ENCODE assay signal across 15 cellular contexts in genomic region chr22:24053481-24054226, GRCh38. TPM values are rescaled to one million over a fixed set of nuclear protein-coding genes. Genes with fewer than 3 reads are reported as not detected.
DNase-seq lines count a peak whose midpoint lies in the region; ATAC-seq, FAIRE-seq and TF ChIP-seq lines count a peak whose summit lies in the region.
"Had no signal": no experiment of that assay in that cellular context is flagged by ENCODE, and none has a peak within 500 bp of the region (broad histone marks: within the 10 kb centered on the region; RNA-seq: fewer than 3 reads in every experiment).

No MANE protein-coding gene starts in this region.

- no peak overlapping the region for H3K4me2 ChIP-seq in Karpas-422 (ENCODE audit: low read depth, low read length, poor library complexity, severe bottlenecking)
- no peak overlapping the region for H3K4me2 ChIP-seq in GM12878 (ENCODE audit: control insufficient read depth, insufficient read depth)
- H3K4me2 ChIP-seq: A549 had no signal

- RAD21 ChIA-PET in GM12878 (lab: Charles Lee; ENCODE audit: unreplicated experiment): no interaction called here

- H3K27me3 ChIP-seq in Karpas-422 (ENCODE audit: low read length) (no peaks in the 10 kb centered on the region), GM12878 (replicated peaks in 1 of 2; ENCODE audit: control insufficient read depth in 2 of 2, insufficient read depth in 2 of 2, low read length in 1 of 2) (no peaks in the 10 kb centered on the region), ovary (no peaks in the 10 kb centered on the region)

- WGBS in GM12878 (ENCODE audit: insufficient coverage, insufficient replicate concordance, low lambda C conversion rate, missing lambda C conversion rate): 81% methylated on average over 10 of the region's 10 CpGs
- WGBS in ovary, 3 donors: 90 to 93% (median 91%) methylated on average over 10 of the region's 10 CpGs

- CTCF ChIA-PET in GM12878 (lab: Yijun Ruan, JAX): interaction anchor here (0.6 kb wide), 1 partner anchor 870 kb away, joined by 3 read pairs; no protein-coding TSS in a partner anchor

- no peak for TF ChIP-seq RAD21 in GM12878 (IDR thresholded peaks at IDR 0.05; ENCODE audit: insufficient read depth, low read depth, low read length)

- POLR2A ChIA-PET in GM12878 (lab: Charles Lee): no interaction called here

- H3K4me1 ChIP-seq in Karpas-422 (ENCODE audit: low read length) (peaks cover 10% of the 10 kb centered on the region), GM12878 (ENCODE audit: control insufficient read depth, insufficient read depth, low read length) (peaks cover 6% of the 10 kb centered on the region), ovary (ENCODE audit: insufficient read depth) (no peaks in the 10 kb centered on the region)
- H3K4me1 ChIP-seq: A549 had no signal

- H4K20me1 ChIP-seq in Karpas-422 (ENCODE audit: insufficient read depth, low read depth, low read length): no peaks in the 10 kb centered on the region
- no peaks in the 10 kb centered on the region for H4K20me1 ChIP-seq in GM12878 (ENCODE audit: control insufficient read depth, insufficient read depth)

- H3K36me3 ChIP-seq in Karpas-422 (ENCODE audit: insufficient read depth, low read length): peaks cover 7% of the 10 kb centered on the region
- H3K36me3 ChIP-seq in GM12878 (ENCODE audit: control insufficient read depth in 2 of 2, insufficient read depth in 2 of 2, low read length in 1 of 2): peaks cover 26 to 33% of the 10 kb centered on the region in 2 experiments
- H3K36me3 ChIP-seq in ovary: no peaks in the 10 kb centered on the region

- no peak for DNase-seq in activated T-cell treated with anti-CD3 and anti-CD28 coated beads, Interleukin-2, amount 50 U/mL, for 24 hours
- no peak for DNase-seq in activated T-cell treated with anti-CD3 and anti-CD28 coated beads, Interleukin-2, amount 50 U/mL, for 72 hours
- DNase-seq in Karpas-422 (peak; percentile 69), GM12878 (ENCODE audit: low read depth, low spot score) (peak; percentile 15), ovary (no peak), NCI-H2196 (lab: John Stamatoyannopoulos, UW; ENCODE audit: unreplicated experiment) (no peak)
- DNase-seq in stimulated activated naive B cell treated with anti-CD40 and anti-IgM and Interleukin-4, amounts not matched to agents 10 μg/mL and 1 μg/mL and 100 μg/mL, for 72 hours: peak; percentile 49
- DNase-seq in stimulated activated naive CD4-positive, alpha-beta T cell (lab: John Stamatoyannopoulos, UW): no peak
- DNase-seq: activated effector memory CD4-positive, alpha-beta T cell treated with anti-CD3 and anti-CD28 coated beads, Interleukin-2, amount 50 U/mL, for 16 hours; NCI-H1105 treated with DMSO at 0.1 percent for 48 hours; nephron progenitor cell had no signal

- no peaks in the 10 kb centered on the region for H3K9me3 Mint-ChIP-seq in activated T-cell treated with anti-CD3 and anti-CD28 coated beads, Interleukin-2, amount 50 U/mL, for 24 hours
- H3K9me3 Mint-ChIP-seq in activated T-cell treated with anti-CD3 and anti-CD28 coated beads, Interleukin-2, amount 50 U/mL, for 72 hours: no peaks in the 10 kb centered on the region
- no peaks in the 10 kb centered on the region for H3K9me3 Mint-ChIP-seq in stimulated activated naive B cell treated with anti-CD40 and anti-IgM and Interleukin-4, amounts not matched to agents 10 μg/mL and 1 μg/mL and 100 μg/mL, for 72 hours
- H3K9me3 Mint-ChIP-seq: nephron progenitor cell had no signal

- no peak for TF ChIP-seq CTCF in GM12878 (IDR thresholded peaks at IDR 0.05 in 2 of 3, conservative IDR thresholded peaks at IDR 0.05 in 1 of 3; ENCODE audit: control insufficient read depth in 2 of 3, extremely low read depth in 1 of 3, insufficient read depth in 1 of 3, low read depth in 3 of 3, low read length in 3 of 3)
- no peak for TF ChIP-seq CTCF in ovary (IDR thresholded peaks at IDR 0.05)

- no TSS peak for BruUV-seq in GM12878 (replicated peaks; lab: Mats Ljungman, UMichigan)

- 0 out of 4 replicates have a peak, but pooled peaks of 1 of the 2 experiments have one; percentile 35 for TF ChIP-seq EP300 in GM12878 (IDR thresholded peaks at IDR 0.05; ENCODE audit: borderline replicate concordance in 1 of 2, control insufficient read depth in 1 of 2, low read depth in 2 of 2, low read length in 2 of 2)
- TF ChIP-seq EP300 in ovary (IDR thresholded peaks at IDR 0.05): no peak

- H3K9ac ChIP-seq in Karpas-422 (ENCODE audit: low read length) (peak overlapping the region; percentile 28; the same call in 1 of the 2 replicates), GM12878 (ENCODE audit: control insufficient read depth, insufficient read depth, low read length) (no peak overlapping the region)

- no peak overlapping the region for H3K4me3 Mint-ChIP-seq in activated T-cell treated with anti-CD3 and anti-CD28 coated beads, Interleukin-2, amount 50 U/mL, for 24 hours
- H3K4me3 Mint-ChIP-seq in activated T-cell treated with anti-CD3 and anti-CD28 coated beads, Interleukin-2, amount 50 U/mL, for 72 hours: no peak overlapping the region
- no peak overlapping the region for H3K4me3 Mint-ChIP-seq in stimulated activated naive B cell treated with anti-CD40 and anti-IgM and Interleukin-4, amounts not matched to agents 10 μg/mL and 1 μg/mL and 100 μg/mL, for 72 hours
- H3K4me3 Mint-ChIP-seq: nephron progenitor cell had no signal

- H3K27ac Mint-ChIP-seq in activated T-cell treated with anti-CD3 and anti-CD28 coated beads, Interleukin-2, amount 50 U/mL, for 24 hours: peak overlapping the region; percentile 23
- H3K27ac Mint-ChIP-seq in activated T-cell treated with anti-CD3 and anti-CD28 coated beads, Interleukin-2, amount 50 U/mL, for 72 hours: no peak overlapping the region
- H3K27ac Mint-ChIP-seq in stimulated activated naive B cell treated with anti-CD40 and anti-IgM and Interleukin-4, amounts not matched to agents 10 μg/mL and 1 μg/mL and 100 μg/mL, for 72 hours: peak overlapping the region; percentile 79

- in situ Hi-C loops in GM12878 (cut with MboI): no loop called here

- no peak for FAIRE-seq in GM12878 (lab: Jason Lieb, UNC)
- FAIRE-seq: A549, keratinocyte had no signal

- H3K4me3 ChIP-seq in Karpas-422 (ENCODE audit: low read length): no peak overlapping the region
- H3K4me3 ChIP-seq in GM12878: no peak overlapping the region
- H3K4me3 ChIP-seq in ovary: no peak overlapping the region
- H3K4me3 ChIP-seq: A549 had no signal

- H3K4me1 Mint-ChIP-seq in activated T-cell treated with anti-CD3 and anti-CD28 coated beads, Interleukin-2, amount 50 U/mL, for 24 hours (ENCODE audit: low read depth): no peaks in the 10 kb centered on the region
- no peaks in the 10 kb centered on the region for H3K4me1 Mint-ChIP-seq in activated T-cell treated with anti-CD3 and anti-CD28 coated beads, Interleukin-2, amount 50 U/mL, for 72 hours (ENCODE audit: low read depth)
- peaks cover 10 to 16% of the 10 kb centered on the region in 2 donors for H3K4me1 Mint-ChIP-seq in stimulated activated naive B cell treated with anti-CD40 and anti-IgM and Interleukin-4, amounts not matched to agents 10 μg/mL and 1 μg/mL and 100 μg/mL, for 72 hours
- H3K4me1 Mint-ChIP-seq: nephron progenitor cell had no signal

- H3K79me2 ChIP-seq in Karpas-422 (ENCODE audit: low read length) (no peaks in the 10 kb centered on the region), GM12878 (ENCODE audit: control insufficient read depth, insufficient read depth, low read length) (no peaks in the 10 kb centered on the region)

- intact Hi-C loops in GM12878 (cut with micrococcal nuclease; ENCODE audit: unreplicated experiment) (no loop called here), ovary (cut with DNase I) (no loop called here)

- no peak for ATAC-seq in activated T-cell treated with anti-CD3 and anti-CD28 coated beads, Interleukin-2, amount 50 U/mL, for 72 hours (replicated peaks in 1 of 2)
- peak; percentile 95 for ATAC-seq in GM12878
- ATAC-seq in stimulated activated naive B cell treated with anti-CD40 and anti-IgM and Interleukin-4, amounts not matched to agents 10 μg/mL and 1 μg/mL and 100 μg/mL, for 72 hours (replicated peaks): peak; percentile 98
- ATAC-seq: A549 had no signal

- H3K27me3 Mint-ChIP-seq in activated T-cell treated with anti-CD3 and anti-CD28 coated beads, Interleukin-2, amount 50 U/mL, for 24 hours: no peaks in the 10 kb centered on the region
- H3K27me3 Mint-ChIP-seq in activated T-cell treated with anti-CD3 and anti-CD28 coated beads, Interleukin-2, amount 50 U/mL, for 72 hours (ENCODE audit: low read depth): no peaks in the 10 kb centered on the region
- H3K27me3 Mint-ChIP-seq in stimulated activated naive B cell treated with anti-CD40 and anti-IgM and Interleukin-4, amounts not matched to agents 10 μg/mL and 1 μg/mL and 100 μg/mL, for 72 hours: no peaks in the 10 kb centered on the region

- SMC1A ChIA-PET in GM12878 (lab: Charles Lee; ENCODE audit: uncharacterized antibody, unreplicated experiment): interaction anchor here (0.6 kb wide), 1 partner anchor 8 kb away, joined by 3 read pairs; no protein-coding TSS in a partner anchor

- H2AFZ ChIP-seq in Karpas-422 (ENCODE audit: low read length): no peak overlapping the region
- no peak overlapping the region for H2AFZ ChIP-seq in GM12878 (ENCODE audit: control insufficient read depth, low read depth, low read length)

- no peaks in the 10 kb centered on the region for H3K9me2 ChIP-seq in Karpas-422 (replicated peaks; ENCODE audit: insufficient read depth, low read length)

- no peak for TF ChIP-seq POLR2A in GM12878 (IDR thresholded peaks at IDR 0.05; ENCODE audit: low read depth, low read length)
- TF ChIP-seq POLR2A in ovary (IDR thresholded peaks at IDR 0.05): no peak

- H3K27ac ChIP-seq in Karpas-422 (ENCODE audit: low read length) (peak overlapping the region; percentile 41; the same call in 1 of the 2 replicates), GM12878 (ENCODE audit: control insufficient read depth, insufficient read depth) (peak overlapping the region; percentile 40; the same call in 1 of the 2 replicates), ovary (no peak overlapping the region)
- H3K27ac ChIP-seq: A549 had no signal

- no peaks in the 10 kb centered on the region for H3K9me3 ChIP-seq in Karpas-422 (ENCODE audit: low read length)
- H3K9me3 ChIP-seq in GM12878 (replicated peaks; ENCODE audit: control insufficient read depth, insufficient read depth, low read length): no peaks in the 10 kb centered on the region
- H3K9me3 ChIP-seq in ovary: no peaks in the 10 kb centered on the region
- H3K9me3 ChIP-seq: A549 had no signal

- peaks cover 95% of the 10 kb centered on the region for H3K36me3 Mint-ChIP-seq in activated T-cell treated with anti-CD3 and anti-CD28 coated beads, Interleukin-2, amount 50 U/mL, for 24 hours (ENCODE audit: low read depth)
- peaks cover 6 to 14% of the 10 kb centered on the region in 2 donors for H3K36me3 Mint-ChIP-seq in activated T-cell treated with anti-CD3 and anti-CD28 coated beads, Interleukin-2, amount 50 U/mL, for 72 hours (ENCODE audit: insufficient read depth in 2 of 2)
- peaks cover 44 to 67% of the 10 kb centered on the region in 2 donors for H3K36me3 Mint-ChIP-seq in stimulated activated naive B cell treated with anti-CD40 and anti-IgM and Interleukin-4, amounts not matched to agents 10 μg/mL and 1 μg/mL and 100 μg/mL, for 72 hours

RNA-seq across cellular contexts. Expression of gene CABIN1, which starts 42.5 kb away (rescaled TPM):
- total RNA-seq in activated T-cell treated with anti-CD3 and anti-CD28 coated beads, Interleukin-2, amount 50 U/mL, for 72 hours: 10 to 100 TPM; 69.2 to 73.4 TPM
- total RNA-seq in Karpas-422 (2014; rRNA removed; shearing (Covaris generic); ENCODE audit: low replicate concordance): 56.7 and 97.0 TPM in 2 replicates
- total RNA-seq in GM12878 (2013; cell fraction: nucleolus; rRNA removed): 231 and 254 TPM in 2 replicates
- total RNA-seq in GM12878 (2014; rRNA removed) (36.1 and 39.8 TPM in 2 replicates), GM12878 (2014; rRNA removed; fragmentation: Illumina TruSeq; extraction: Trizol) (18.2 and 18.7 TPM in 2 replicates), GM12878 (2021) (56.5 and 58.6 TPM in 2 replicates), ovary (10 to 100 TPM; 26.3 to 68.0 (median 50.2) TPM)
- polyA plus RNA-seq in GM12878 (2011; ENCODE audit: low read depth): 11.5 TPM
- polyA plus RNA-seq in GM12878 (2011; rRNA removed) (4.5 and 9.4 TPM in 2 replicates), GM12878 (2014; fragmentation: Illumina TruSeq; extraction: Trizol) (11.0 and 18.8 TPM in 2 replicates), GM12878 (2014; fragmentation: Nextera tagmentation; extraction: Ambion mirVana) (1 to 10 TPM; 5.6 to 6.5 TPM), GM12878 (2014; rRNA removed) (25.2 and 34.7 TPM in 2 replicates), GM12878 (2016; fragmentation: Nextera tagmentation; extraction: Ambion mirVana) (10 to 100 TPM; 14.9 to 17.4 TPM), ovary (10 to 100 TPM; 15.7 to 25.1 TPM)
- polyA plus RNA-seq in GM12878 (2011; cell fraction: cytosol; rRNA removed): 12.3 and 16.4 TPM in 2 replicates
- polyA plus RNA-seq in GM12878 (2011; cell fraction: nucleus; rRNA removed): 56.2 and 81.8 TPM in 2 replicates
- 26.8 and 37.9 TPM in 2 replicates for polyA plus RNA-seq in GM12878 (2012)
- 24.0 and 48.5 TPM in 2 replicates for polyA minus RNA-seq in GM12878 (2011; rRNA and poly(A)+ RNA removed)
- 14.7 and 17.6 TPM in 2 replicates for polyA minus RNA-seq in GM12878 (2011; cell fraction: cytosol; rRNA and poly(A)+ RNA removed)
- polyA minus RNA-seq in GM12878 (2011; cell fraction: nucleus; rRNA and poly(A)+ RNA removed): 50.2 and 68.7 TPM in 2 replicates

RNA-seq across cellular contexts. Expression of gene GSTT4, which starts 48.4 kb away (rescaled TPM):
- not detected for total RNA-seq in activated T-cell treated with anti-CD3 and anti-CD28 coated beads, Interleukin-2, amount 50 U/mL, for 72 hours
- not detected in 2 replicates for total RNA-seq in Karpas-422 (2014; rRNA removed; shearing (Covaris generic); ENCODE audit: low replicate concordance)
- not detected in 2 replicates for total RNA-seq in GM12878 (2013; cell fraction: nucleolus; rRNA removed)
- total RNA-seq in GM12878 (2014; rRNA removed) (not detected in 2 replicates), GM12878 (2014; rRNA removed; fragmentation: Illumina TruSeq; extraction: Trizol) (not detected in 2 replicates), GM12878 (2021) (not detected in 2 replicates), ovary (not detected)
- not detected for polyA plus RNA-seq in GM12878 (2011; ENCODE audit: low read depth)
- polyA plus RNA-seq in GM12878 (2011; rRNA removed) (not detected in 2 replicates), GM12878 (2014; fragmentation: Illumina TruSeq; extraction: Trizol) (not detected in 2 replicates), GM12878 (2014; fragmentation: Nextera tagmentation; extraction: Ambion mirVana) (not detected), GM12878 (2014; rRNA removed) (not detected in 2 replicates), GM12878 (2016; fragmentation: Nextera tagmentation; extraction: Ambion mirVana) (not detected), ovary (not detected)
- not detected in 2 replicates for polyA plus RNA-seq in GM12878 (2011; cell fraction: cytosol; rRNA removed)
- polyA plus RNA-seq in GM12878 (2011; cell fraction: nucleus; rRNA removed): not detected in 2 replicates
- polyA plus RNA-seq in GM12878 (2012): not detected in 2 replicates
- polyA minus RNA-seq in GM12878 (2011; rRNA and poly(A)+ RNA removed): not detected in 2 replicates
- polyA minus RNA-seq in GM12878 (2011; cell fraction: cytosol; rRNA and poly(A)+ RNA removed): not detected in 2 replicates
- not detected in 2 replicates for polyA minus RNA-seq in GM12878 (2011; cell fraction: nucleus; rRNA and poly(A)+ RNA removed)
- total RNA-seq: skeletal muscle tissue, ureter had no signal
- polyA plus RNA-seq: A549, keratinocyte had no signal

Comparison
In these comparisons a context has a peak if more than half of its experiments do, and no peak if none do; other contexts are left out.
1. DNase-seq: peak in Karpas-422 (single experiment), GM12878 (single experiment) and stimulated activated naive B cell treated with anti-CD40 and anti-IgM and Interleukin-4, amounts not matched to agents 10 μg/mL and 1 μg/mL and 100 μg/mL, for 72 hours (single experiment); none in activated T-cell treated with anti-CD3 and anti-CD28 coated beads, Interleukin-2, amount 50 U/mL, for 24 hours (single experiment), activated T-cell treated with anti-CD3 and anti-CD28 coated beads, Interleukin-2, amount 50 U/mL, for 72 hours (0 of 2), ovary (0 of 5), NCI-H2196 (single experiment) and stimulated activated naive CD4-positive, alpha-beta T cell (0 of 6).
2. ATAC-seq: peak in GM12878 (single experiment) and stimulated activated naive B cell treated with anti-CD40 and anti-IgM and Interleukin-4, amounts not matched to agents 10 μg/mL and 1 μg/mL and 100 μg/mL, for 72 hours (2 of 2); none in activated T-cell treated with anti-CD3 and anti-CD28 coated beads, Interleukin-2, amount 50 U/mL, for 72 hours (0 of 2).
3. H3K27ac ChIP-seq: peak in Karpas-422 (single experiment) and GM12878 (single experiment); none in ovary (0 of 2).